Comparison of ENCODE assay signal across 10 cellular contexts in the genomic region with DNA sequence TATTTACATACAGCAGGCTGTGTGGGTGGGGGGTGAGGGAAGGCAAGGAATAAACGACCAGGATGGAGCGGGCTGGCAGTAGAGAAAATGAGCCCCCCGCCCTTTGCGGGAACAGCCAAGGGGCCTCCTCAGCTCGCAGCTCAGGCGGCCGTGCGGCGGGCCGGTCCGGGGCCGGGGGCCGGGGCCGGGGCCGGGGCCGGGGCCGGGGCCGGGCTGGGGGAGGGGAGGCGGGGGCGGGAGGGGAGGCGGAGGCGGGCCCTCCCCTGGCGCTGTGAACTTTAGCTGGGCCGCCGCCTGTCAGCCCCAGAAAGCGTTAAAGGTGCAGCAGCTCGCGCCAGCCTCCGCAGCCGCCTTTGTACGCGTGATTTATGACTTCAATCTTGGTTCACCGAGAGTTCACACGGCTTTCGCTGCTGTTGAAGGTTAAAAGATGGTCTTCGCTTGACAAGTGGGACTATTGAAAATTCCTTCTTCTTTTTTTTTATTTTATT. TPM values are rescaled to one million over a fixed set of nuclear protein-coding genes. Genes with fewer than 3 reads are reported as not detected.
A peak's percentile ranks its signal among the peaks of the same experiment; 100 is the strongest.
DNase-seq lines count a peak whose midpoint lies in the region; ATAC-seq and TF ChIP-seq lines count a peak whose summit lies in the region.
"Had no signal": no experiment of that assay in that cellular context is flagged by ENCODE, and none has a peak within 500 bp of the region (broad histone marks: within the 10 kb centered on the region; RNA-seq: fewer than 3 reads in every experiment).

No MANE protein-coding gene starts in this region.

- ATAC-seq in thoracic aorta (ENCODE audit: insufficient number of reproducible peaks, low FRiP score, low read depth) (no peak), GM18520 (IDR thresholded peaks at IDR 0.05; ENCODE audit: unreplicated experiment) (no peak)

- peak overlapping the region; percentile 87 for H3K4me3 Mint-ChIP-seq in activated T-helper 1 cell treated with anti-CD3 and anti-CD28 coated beads, Interleukin-12 subunit alpha, Interleukin-12 subunit beta, Interleukin-2, Interleukin-4 antibody, amounts not matched to agents 30 ng/mL and 10 ng/mL and 1 ng/mL, durations not matched to agents 14 hours and 24 hours and 36 hours

- peaks cover 11% of the 10 kb centered on the region for H3K4me1 ChIP-seq in mononuclear cell (ENCODE audit: insufficient read depth, low read length)
- H3K4me1 ChIP-seq in thoracic aorta (ENCODE audit: control insufficient read depth in 1 of 2, low read depth in 2 of 2): no peaks in the 10 kb centered on the region

- peak overlapping the region; percentile 19 for H3K4me3 ChIP-seq in mononuclear cell (ENCODE audit: low read length)
- H3K4me3 ChIP-seq in thoracic aorta: peak overlapping the region; percentile 54
- H3K4me3 ChIP-seq: lung, SK-N-MC had no signal

- peak overlapping the region; percentile 92 for H3K27ac Mint-ChIP-seq in activated T-helper 1 cell treated with anti-CD3 and anti-CD28 coated beads, Interleukin-12 subunit alpha, Interleukin-12 subunit beta, Interleukin-2, Interleukin-4 antibody, amounts not matched to agents 30 ng/mL and 10 ng/mL and 1 ng/mL, durations not matched to agents 14 hours and 24 hours and 36 hours

- no peak overlapping the region for H3K27ac ChIP-seq in thoracic aorta
- H3K27ac ChIP-seq: SK-N-MC had no signal

- H3K4me1 Mint-ChIP-seq in activated T-helper 1 cell treated with anti-CD3 and anti-CD28 coated beads, Interleukin-12 subunit alpha, Interleukin-12 subunit beta, Interleukin-2, Interleukin-4 antibody, amounts not matched to agents 30 ng/mL and 10 ng/mL and 1 ng/mL, durations not matched to agents 14 hours and 24 hours and 36 hours (ENCODE audit: low read depth): peaks cover 29% of the 10 kb centered on the region

- intact Hi-C loops in activated T-helper 1 cell treated with anti-CD3 and anti-CD28 coated beads, Interleukin-12 subunit alpha, Interleukin-12 subunit beta, Interleukin-2, Interleukin-4 antibody, amounts not matched to agents 30 ng/mL and 10 ng/mL and 1 ng/mL, durations not matched to agents 14 hours and 24 hours and 36 hours (cut with micrococcal nuclease): no loop called here

- TF ChIP-seq CTCF in thoracic aorta (IDR thresholded peaks at IDR 0.05) (no peak), GM10248 (IDR thresholded peaks at IDR 0.05; ENCODE audit: control extremely low read depth, extremely low read depth, low read depth, missing control alignments) (no peak)

- H3K9me3 ChIP-seq in mononuclear cell (ENCODE audit: low read depth, low read length): no peaks in the 10 kb centered on the region
- no peaks in the 10 kb centered on the region for H3K9me3 ChIP-seq in thoracic aorta

- POLR2A ChIA-PET in GM10248 (lab: Yijun Ruan, JAX): no interaction called here

- CTCF ChIA-PET in GM10248 (lab: Yijun Ruan, JAX): no interaction called here

- no peaks in the 10 kb centered on the region for H3K36me3 Mint-ChIP-seq in activated T-helper 1 cell treated with anti-CD3 and anti-CD28 coated beads, Interleukin-12 subunit alpha, Interleukin-12 subunit beta, Interleukin-2, Interleukin-4 antibody, amounts not matched to agents 30 ng/mL and 10 ng/mL and 1 ng/mL, durations not matched to agents 14 hours and 24 hours and 36 hours (ENCODE audit: low read depth)

- no peaks in the 10 kb centered on the region for H3K36me3 ChIP-seq in thoracic aorta

- H3K27me3 ChIP-seq in mononuclear cell (ENCODE audit: insufficient read depth, low read length): peaks cover 8% of the 10 kb centered on the region
- no peaks in the 10 kb centered on the region for H3K27me3 ChIP-seq in thoracic aorta (replicated peaks; ENCODE audit: insufficient read depth)

- H3K9me3 Mint-ChIP-seq in activated T-helper 1 cell treated with anti-CD3 and anti-CD28 coated beads, Interleukin-12 subunit alpha, Interleukin-12 subunit beta, Interleukin-2, Interleukin-4 antibody, amounts not matched to agents 30 ng/mL and 10 ng/mL and 1 ng/mL, durations not matched to agents 14 hours and 24 hours and 36 hours: no peaks in the 10 kb centered on the region

- peaks cover 23% of the 10 kb centered on the region for H3K27me3 Mint-ChIP-seq in activated T-helper 1 cell treated with anti-CD3 and anti-CD28 coated beads, Interleukin-12 subunit alpha, Interleukin-12 subunit beta, Interleukin-2, Interleukin-4 antibody, amounts not matched to agents 30 ng/mL and 10 ng/mL and 1 ng/mL, durations not matched to agents 14 hours and 24 hours and 36 hours (ENCODE audit: insufficient read depth)

- peak; percentile 32 to 41 for DNase-seq in NOMO-1 (lab: John Stamatoyannopoulos, UW; ENCODE audit: unreplicated experiment in 2 of 2)
- no peak for DNase-seq in NOMO-1 treated with dmso at 0.1 percent for 144 hours (lab: John Stamatoyannopoulos, UW; ENCODE audit: unreplicated experiment)
- DNase-seq in activated T-helper 1 cell treated with anti-CD3 and anti-CD28 coated beads, Interleukin-12 subunit alpha, Interleukin-12 subunit beta, Interleukin-2, Interleukin-4 antibody, amounts not matched to agents 30 ng/mL and 10 ng/mL and 1 ng/mL, durations not matched to agents 14 hours and 24 hours and 36 hours (ENCODE audit: low spot score): peak; percentile 11
- DNase-seq in thoracic aorta (ENCODE audit: low spot score): no peak
- DNase-seq in AG20443 (ENCODE audit: low spot score): no peak
- DNase-seq in GM10248 (ENCODE audit: extremely low spot score): no peak

RNA-seq across cellular contexts. Expression of a gene that starts 28.8 kb away (rescaled TPM):
- not detected in 2 replicates for total RNA-seq in activated T-helper 1 cell treated with anti-CD3 and anti-CD28 coated beads, Interleukin-12 subunit alpha, Interleukin-12 subunit beta, Interleukin-2, Interleukin-4 antibody, amounts not matched to agents 30 ng/mL and 10 ng/mL and 1 ng/mL, durations not matched to agents 14 hours and 24 hours and 36 hours
- total RNA-seq in mononuclear cell: 0.42 TPM
- total RNA-seq in thoracic aorta: 1 to 10 TPM in 1 of 2 donors, not detected in 1; 1.2 TPM

RNA-seq across cellular contexts. Expression of a gene that starts 49.6 kb away (rescaled TPM):
- not detected in 2 replicates for total RNA-seq in activated T-helper 1 cell treated with anti-CD3 and anti-CD28 coated beads, Interleukin-12 subunit alpha, Interleukin-12 subunit beta, Interleukin-2, Interleukin-4 antibody, amounts not matched to agents 30 ng/mL and 10 ng/mL and 1 ng/mL, durations not matched to agents 14 hours and 24 hours and 36 hours
- not detected for total RNA-seq in mononuclear cell
- 1 to 10 TPM in 1 of 2 donors, not detected in 1; 1.8 TPM for total RNA-seq in thoracic aorta

RNA-seq across cellular contexts. Expression of a gene that starts 54.2 kb away (rescaled TPM):
- total RNA-seq in activated T-helper 1 cell treated with anti-CD3 and anti-CD28 coated beads, Interleukin-12 subunit alpha, Interleukin-12 subunit beta, Interleukin-2, Interleukin-4 antibody, amounts not matched to agents 30 ng/mL and 10 ng/mL and 1 ng/mL, durations not matched to agents 14 hours and 24 hours and 36 hours: not detected in 2 replicates
- not detected for total RNA-seq in mononuclear cell
- total RNA-seq in thoracic aorta: not detected

Comparison
In these comparisons a context has a peak if more than half of its experiments do, and no peak if none do; other contexts are left out.
1. DNase-seq: peak in NOMO-1 (2 of 2) and activated T-helper 1 cell treated with anti-CD3 and anti-CD28 coated beads, Interleukin-12 subunit alpha, Interleukin-12 subunit beta, Interleukin-2, Interleukin-4 antibody, amounts not matched to agents 30 ng/mL and 10 ng/mL and 1 ng/mL, durations not matched to agents 14 hours and 24 hours and 36 hours (single experiment); none in NOMO-1 treated with dmso at 0.1 percent for 144 hours (single experiment), thoracic aorta (single experiment), AG20443 (single experiment) and GM10248 (single experiment).